In genomic region chr10:113665806-113666354, GRCh38 we compare ENCODE assay signal across 13 cellular contexts. TPM values are rescaled to one million over a fixed set of nuclear protein-coding genes. Genes with fewer than 3 reads are reported as not detected.
A peak's percentile ranks its signal among the peaks of the same experiment; 100 is the strongest.
DNase-seq lines count a peak whose midpoint lies in the region; ATAC-seq and TF ChIP-seq lines count a peak whose summit lies in the region.
"Had no signal": no experiment of that assay in that cellular context is flagged by ENCODE, and none has a peak within 500 bp of the region (broad histone marks: within the 10 kb centered on the region; RNA-seq: fewer than 3 reads in every experiment).

No MANE protein-coding gene starts in this region.

- peak overlapping the region; percentile 98 for H3K27ac ChIP-seq in skeletal muscle tissue (ENCODE audit: low read depth, low read length)

- no peak overlapping the region for H3K4me3 ChIP-seq in H7 (ENCODE audit: insufficient read depth, low read depth, low read length)
- H3K4me3 ChIP-seq in fibroblast of the aortic adventitia (ENCODE audit: low read depth, low read length), result no peak overlapping the region
- H3K4me3 ChIP-seq in skeletal muscle tissue (ENCODE audit: low read length in 3 of 3), result peak overlapping the region in 2 of 3 donors; percentile 1 to 61

- DNase-seq in H7 (peak; percentile 22), T1000 (lab: John Stamatoyannopoulos, UW) (peak; percentile 26), fibroblast of the aortic adventitia (ENCODE audit: low read depth) (peak; percentile 88), NCI-H2171 (lab: John Stamatoyannopoulos, UW) (no peak), GM19238 (ENCODE audit: insufficient read length, low spot score) (no peak), NCI-H69 (lab: John Stamatoyannopoulos, UW) (no peak)
- DNase-seq: activated T-cell treated with anti-CD3 and anti-CD28 coated beads, Interleukin-2, amount 50 U/mL, for 48 hours; DMS79 treated with DMSO at 0.1 percent for 48 hours; kidney; NCI-H524 had no signal

- peaks cover 15 to 29% (median 21%) of the 10 kb centered on the region in 3 donors for H3K4me1 ChIP-seq in skeletal muscle tissue (ENCODE audit: control insufficient read depth in 3 of 3, insufficient read depth in 3 of 3, low read length in 3 of 3)

- H3K9ac ChIP-seq in skeletal muscle tissue (ENCODE audit: low read depth in 1 of 3, low read length in 3 of 3), result peak overlapping the region in 1 of 3 donors; percentile 73

- ATAC-seq in HG02610 (IDR thresholded peaks at IDR 0.05; ENCODE audit: unreplicated experiment), result no peak

- no peaks in the 10 kb centered on the region for H3K36me3 ChIP-seq in H7 (replicated peaks; ENCODE audit: control insufficient read depth, insufficient read depth, low read length)
- peaks cover 0 to 9% (median 0%) of the 10 kb centered on the region in 3 donors for H3K36me3 ChIP-seq in skeletal muscle tissue (ENCODE audit: control insufficient read depth in 3 of 3, insufficient read depth in 3 of 3, low read length in 3 of 3)

- H3K9me3 ChIP-seq in skeletal muscle tissue (ENCODE audit: control insufficient read depth in 3 of 3, low read length in 3 of 3), result no peaks in the 10 kb centered on the region

- H3K27me3 ChIP-seq in H7 (ENCODE audit: control insufficient read depth, insufficient read depth, low read length) (no peaks in the 10 kb centered on the region), skeletal muscle tissue (ENCODE audit: control insufficient read depth in 3 of 3, insufficient read depth in 3 of 3, low read length in 3 of 3) (no peaks in the 10 kb centered on the region)

- no peak for TF ChIP-seq CTCF in fibroblast of the aortic adventitia (IDR thresholded peaks at IDR 0.05; ENCODE audit: insufficient read depth, low read length)

RNA-seq across cellular contexts. Expression of gene NRAP, which starts 2.0 kb away (rescaled TPM):
- total RNA-seq in H7 (2014; rRNA removed; shearing (Covaris generic)), result 0.03 TPM in 1 of 2 replicates, not detected in the other
- under 0.01 TPM in 1 of 2 replicates, not detected in the other for total RNA-seq in fibroblast of the aortic adventitia (ENCODE audit: low replicate concordance)
- total RNA-seq in skeletal muscle tissue, result 27.1 TPM
- total RNA-seq: kidney, pulmonary artery endothelial cell had no signal

RNA-seq across cellular contexts. Expression of gene CASP7, which starts 13.8 kb away (rescaled TPM):
- 4.9 and 6.9 TPM in 2 replicates for total RNA-seq in H7 (2014; rRNA removed; shearing (Covaris generic))
- 8.1 and 19.8 TPM in 2 replicates for total RNA-seq in fibroblast of the aortic adventitia (ENCODE audit: low replicate concordance)
- 13.6 TPM for total RNA-seq in skeletal muscle tissue

Comparison
In these comparisons a context has a peak if more than half of its experiments do, and no peak if none do; other contexts are left out.
1. DNase-seq: peak in H7 (single experiment), T1000 (single experiment) and fibroblast of the aortic adventitia (single experiment); none in NCI-H2171 (single experiment), GM19238 (single experiment) and NCI-H69 (single experiment).
2. H3K4me3 ChIP-seq: peak in skeletal muscle tissue (2 of 3); none in H7 (single experiment) and fibroblast of the aortic adventitia (single experiment).
3. RNA of gene NRAP, which starts 2.0 kb away (total RNA-seq): 27.1 TPM in skeletal muscle tissue (single experiment); 0.03 TPM in H7 and under 0.01 TPM in fibroblast of the aortic adventitia; every median in the first group is over 10 times any median in the second.